In the genomic region with DNA sequence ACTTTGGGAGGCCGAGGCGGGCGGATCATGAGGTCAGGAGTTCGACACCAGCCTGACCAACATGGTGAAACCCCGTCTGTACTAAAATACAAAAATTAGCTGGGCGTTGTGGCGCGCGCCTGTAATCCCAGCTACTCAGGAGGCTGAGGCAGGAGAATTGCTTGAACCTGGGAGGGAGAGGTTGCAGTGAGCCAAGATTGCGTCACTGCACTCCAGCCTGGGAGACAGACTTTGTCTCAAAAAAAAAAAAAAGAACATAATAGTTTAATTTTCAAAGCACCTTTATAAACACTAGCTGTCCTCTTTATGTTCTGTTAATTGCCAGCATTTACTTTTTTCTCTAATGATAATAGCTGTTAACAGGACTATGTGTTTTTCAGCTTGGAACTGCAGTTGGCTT, we compare ENCODE assay signal across 11 cellular contexts. TPM values are rescaled to one million over a fixed set of nuclear protein-coding genes. Genes with fewer than 3 reads are reported as not detected.
"Had no signal": no experiment of that assay in that cellular context is flagged by ENCODE, and none has a peak within 500 bp of the region (broad histone marks: within the 10 kb centered on the region; RNA-seq: fewer than 3 reads in every experiment).

No MANE protein-coding gene starts in this region.

RNA-seq across cellular contexts. Expression of gene SPATA45, which starts 15.9 kb away (rescaled TPM):
- total RNA-seq: activated B cell treated with CpG ODN at 0.5 μM for 24 hours; activated naive CD4-positive, alpha-beta T cell treated with anti-CD3 and anti-CD28 coated beads for 36 hours; activated naive CD4-positive, alpha-beta T cell treated with anti-CD3 and anti-CD28 coated beads, Interleukin-2, amount 50 U/mL, for 72 hours; activated T-cell treated with anti-CD3 and anti-CD28 coated beads, Interleukin-2, amount 50 U/mL, for 4 hours; activated T-helper 1 cell treated with anti-CD3 and anti-CD28 coated beads, Interleukin-12 subunit alpha, Interleukin-12 subunit beta, Interleukin-2, Interleukin-4 antibody, amounts not matched to agents 30 ng/mL and 10 ng/mL and 1 ng/mL, durations not matched to agents 14 hours and 24 hours and 36 hours; astrocyte; body of pancreas; bronchial epithelial cell; M059J; Right ventricle myocardium superior had no signal
- polyA plus RNA-seq: adrenal gland had no signal
